15 cellular contexts compared by ENCODE assay signal in genomic region chr18:48698707-48699106, GRCh38.
DNase-seq lines count a peak whose midpoint lies in the region; ATAC-seq and TF ChIP-seq lines count a peak whose summit lies in the region.
"Had no signal": no experiment of that assay in that cellular context is flagged by ENCODE, and none has a peak within 500 bp of the region (broad histone marks: within the 10 kb centered on the region; RNA-seq: fewer than 3 reads in every experiment).

No MANE protein-coding gene starts in this region.

- no peaks in the 10 kb centered on the region for H3K36me3 Mint-ChIP-seq in naive thymus-derived CD4-positive, alpha-beta T cell
- H3K36me3 Mint-ChIP-seq: activated naive CD4-positive, alpha-beta T cell treated with anti-CD3 and anti-CD28 coated beads, Interleukin-2, amount 50 U/mL, for 72 hours; T-cell had no signal

- H3K9me3 ChIP-seq in naive thymus-derived CD4-positive, alpha-beta T cell (ENCODE audit: control insufficient read depth in 2 of 3, low read length in 3 of 3): no peaks in the 10 kb centered on the region
- H3K9me3 ChIP-seq in stomach: no peaks in the 10 kb centered on the region
- H3K9me3 ChIP-seq: transverse colon had no signal

- no peak overlapping the region for H3K27ac Mint-ChIP-seq in naive thymus-derived CD4-positive, alpha-beta T cell
- H3K27ac Mint-ChIP-seq: activated naive CD4-positive, alpha-beta T cell treated with anti-CD3 and anti-CD28 coated beads, Interleukin-2, amount 50 U/mL, for 72 hours; T-cell had no signal

- H3K9me3 Mint-ChIP-seq in naive thymus-derived CD4-positive, alpha-beta T cell: no peaks in the 10 kb centered on the region
- H3K9me3 Mint-ChIP-seq: activated naive CD4-positive, alpha-beta T cell treated with anti-CD3 and anti-CD28 coated beads, Interleukin-2, amount 50 U/mL, for 72 hours; T-cell had no signal

- ATAC-seq in HG02610 (IDR thresholded peaks at IDR 0.05; ENCODE audit: unreplicated experiment): peak; percentile 52
- ATAC-seq in naive thymus-derived CD4-positive, alpha-beta T cell: peak; percentile 60
- no peak for ATAC-seq in HG03159 (IDR thresholded peaks at IDR 0.05; ENCODE audit: unreplicated experiment)
- ATAC-seq: sciatic nerve, T-cell had no signal

- no peak overlapping the region for H3K27ac ChIP-seq in naive thymus-derived CD4-positive, alpha-beta T cell (ENCODE audit: low read depth, low read length)
- no peak overlapping the region for H3K27ac ChIP-seq in stomach
- H3K27ac ChIP-seq: transverse colon had no signal

- TF ChIP-seq POLR2A in stomach (IDR thresholded peaks at IDR 0.05): no peak

- in situ Hi-C loops in GM13977 (cut with MboI; ENCODE audit: low pct_unique_long_range_greater_than_20kb, low sequenced_read_pairs, unreplicated experiment): loop anchor here (25.0 kb wide), 2 partner anchors 539 to 739 kb away; no protein-coding TSS in a partner anchor

- H3K4me1 Mint-ChIP-seq in naive thymus-derived CD4-positive, alpha-beta T cell: peaks cover 0 to 39% (median 4%) of the 10 kb centered on the region in 7 donors

- no peak for TF ChIP-seq EP300 in stomach (IDR thresholded peaks at IDR 0.05)

- H3K27me3 ChIP-seq in naive thymus-derived CD4-positive, alpha-beta T cell (ENCODE audit: control insufficient read depth in 2 of 2, insufficient read depth in 2 of 2, low read length in 2 of 2): no peaks in the 10 kb centered on the region
- H3K27me3 ChIP-seq in stomach: no peaks in the 10 kb centered on the region
- H3K27me3 ChIP-seq: transverse colon had no signal

- DNase-seq in GM13977 (ENCODE audit: low spot score): peak; percentile 45
- peak; percentile 36 for DNase-seq in NOMO-1 treated with DMSO at 0.1 percent for 48 hours (lab: John Stamatoyannopoulos, UW; ENCODE audit: unreplicated experiment)
- no peak for DNase-seq in naive thymus-derived CD4-positive, alpha-beta T cell
- no peak for DNase-seq in stomach
- DNase-seq in DMS53 treated with DMSO at 0.1 percent for 48 hours (lab: John Stamatoyannopoulos, UW; ENCODE audit: unreplicated experiment): no peak
- DNase-seq: DMS79 treated with DMSO at 0.1 percent for 48 hours, MM.1S, NCI-H2081 treated with DMSO at 0.1 percent for 48 hours, NCI-H69, transverse colon had no signal

- 67 to 87% (median 78%) methylated on average over 4 to 5 of the region's 5 CpGs for WGBS in stomach, 5 donors

- POLR2A ChIA-PET in naive thymus-derived CD4-positive, alpha-beta T cell (lab: Charles Lee): no interaction called here

- no peak overlapping the region for H3K4me3 Mint-ChIP-seq in naive thymus-derived CD4-positive, alpha-beta T cell
- H3K4me3 Mint-ChIP-seq: T-cell had no signal

- no peak overlapping the region for H3K4me3 ChIP-seq in naive thymus-derived CD4-positive, alpha-beta T cell (ENCODE audit: low read length)
- H3K4me3 ChIP-seq in stomach: no peak overlapping the region
- H3K4me3 ChIP-seq: transverse colon had no signal

- CTCF ChIA-PET in naive thymus-derived CD4-positive, alpha-beta T cell (lab: Charles Lee): no interaction called here

- peaks cover 0 to 2% (median 0%) of the 10 kb centered on the region in 5 donors for H3K27me3 Mint-ChIP-seq in naive thymus-derived CD4-positive, alpha-beta T cell
- H3K27me3 Mint-ChIP-seq: T-cell had no signal

- no peaks in the 10 kb centered on the region for H3K4me1 ChIP-seq in naive thymus-derived CD4-positive, alpha-beta T cell (ENCODE audit: control insufficient read depth in 2 of 2, insufficient read depth in 2 of 2, low read length in 2 of 2)
- no peaks in the 10 kb centered on the region for H3K4me1 ChIP-seq in stomach
- H3K4me1 ChIP-seq: transverse colon had no signal

- no peak for TF ChIP-seq CTCF in GM13977 (IDR thresholded peaks at IDR 0.05; ENCODE audit: extremely low read depth, insufficient read depth, missing control alignments)
- no peak for TF ChIP-seq CTCF in stomach (IDR thresholded peaks at IDR 0.05)

- intact Hi-C loops in naive thymus-derived CD4-positive, alpha-beta T cell (cut with micrococcal nuclease): no loop called here
- intact Hi-C loops in stomach (cut with DNase I; ENCODE audit: low total_unique reads): no loop called here

- H3K36me3 ChIP-seq in naive thymus-derived CD4-positive, alpha-beta T cell (ENCODE audit: control insufficient read depth in 2 of 3, insufficient read depth in 3 of 3, low read length in 3 of 3): no peaks in the 10 kb centered on the region
- peaks cover 0 to 7% (median 2%) of the 10 kb centered on the region in 4 donors for H3K36me3 ChIP-seq in stomach
- H3K36me3 ChIP-seq: transverse colon had no signal

Comparison
In these comparisons a context has a peak if more than half of its experiments do, and no peak if none do; other contexts are left out.
1. DNase-seq: peak in GM13977 (single experiment) and NOMO-1 treated with DMSO at 0.1 percent for 48 hours (single experiment); none in naive thymus-derived CD4-positive, alpha-beta T cell (0 of 9), stomach (single experiment) and DMS53 treated with DMSO at 0.1 percent for 48 hours (single experiment).